In the genomic region with DNA sequence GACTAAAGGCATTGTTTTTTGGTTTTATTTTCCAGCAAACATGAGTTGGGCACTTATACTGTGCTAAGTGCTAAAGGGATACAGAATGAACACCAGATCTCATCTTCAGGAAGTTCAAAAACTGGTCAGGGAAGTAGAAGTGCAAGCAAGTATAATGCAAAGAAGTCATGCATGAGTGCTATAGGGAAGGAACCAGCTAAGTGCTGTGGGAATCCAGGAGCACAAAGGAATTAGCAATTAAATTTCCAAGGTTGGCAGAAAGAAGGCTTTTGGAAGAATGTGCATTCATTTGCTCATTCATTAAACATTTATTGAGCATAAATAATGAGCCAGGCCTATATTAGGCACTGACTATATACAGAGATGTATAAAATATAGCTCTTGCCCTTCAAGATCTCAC, we compare ENCODE assay signal across 27 cellular contexts.
"Had no signal": no experiment of that assay in that cellular context is flagged by ENCODE, and none has a peak within 500 bp of the region (broad histone marks: within the 10 kb centered on the region; RNA-seq: fewer than 3 reads in every experiment).

No MANE protein-coding gene starts in this region.

- H3K4me1 Mint-ChIP-seq: activated CD4-positive, alpha-beta T cell treated with anti-CD3 and anti-CD28 coated beads, Interleukin-2, amount 10 ng/mL, durations not matched to agents 24 days and 14 days; activated naive CD4-positive, alpha-beta T cell treated with anti-CD3 and anti-CD28 coated beads, Interleukin-2, amount 50 U/mL, for 24 hours; activated naive CD8-positive, alpha-beta T cell treated with anti-CD3 and anti-CD28 coated beads, Interleukin-2, amount 10 ng/mL, durations not matched to agents 7 days and 5 days; central memory CD8-positive, alpha-beta T cell had no signal

- H3K27me3 ChIP-seq: ascending aorta, cardiac muscle cell, SJCRH30 had no signal

- H3K27ac Mint-ChIP-seq: activated CD4-positive, alpha-beta T cell treated with anti-CD3 and anti-CD28 coated beads, Interleukin-2, amount 10 ng/mL, durations not matched to agents 24 days and 14 days; activated CD8-positive, alpha-beta T cell treated with anti-CD3 and anti-CD28 coated beads, Interleukin-2, amount 10 ng/mL, durations not matched to agents 7 days and 5 days; activated naive CD4-positive, alpha-beta T cell treated with anti-CD3 and anti-CD28 coated beads, Interleukin-2, amount 50 U/mL, for 24 hours; activated naive CD8-positive, alpha-beta T cell treated with anti-CD3 and anti-CD28 coated beads, Interleukin-2, amount 10 ng/mL, durations not matched to agents 7 days and 5 days; T-helper 2 cell treated with Interferon-gamma antibody and Interleukin-4, amounts not matched to agents 5 μg/mL and 100 μg/mL, for 36 hours had no signal

- H3K4me3 Mint-ChIP-seq: activated CD4-positive, alpha-beta T cell treated with anti-CD3 and anti-CD28 coated beads, Interleukin-2, amount 10 ng/mL, durations not matched to agents 24 days and 14 days; activated CD8-positive, alpha-beta T cell treated with anti-CD3 and anti-CD28 coated beads, Interleukin-2, amount 10 ng/mL, durations not matched to agents 7 days and 5 days; activated naive CD4-positive, alpha-beta T cell treated with anti-CD3 and anti-CD28 coated beads, Interleukin-2, amount 50 U/mL, for 24 hours; activated naive CD8-positive, alpha-beta T cell treated with anti-CD3 and anti-CD28 coated beads, Interleukin-2, amount 10 ng/mL, durations not matched to agents 7 days and 5 days; central memory CD8-positive, alpha-beta T cell; T-helper 2 cell treated with Interferon-gamma antibody and Interleukin-4, amounts not matched to agents 5 μg/mL and 100 μg/mL, for 36 hours had no signal

- FAIRE-seq: TTC549 had no signal

- H3K27me3 Mint-ChIP-seq: activated CD4-positive, alpha-beta T cell treated with anti-CD3 and anti-CD28 coated beads, Interleukin-2, amount 10 ng/mL, durations not matched to agents 24 days and 14 days; activated naive CD4-positive, alpha-beta T cell treated with anti-CD3 and anti-CD28 coated beads, Interleukin-2, amount 50 U/mL, for 24 hours; activated naive CD8-positive, alpha-beta T cell treated with anti-CD3 and anti-CD28 coated beads, Interleukin-2, amount 10 ng/mL, durations not matched to agents 7 days and 5 days; central memory CD8-positive, alpha-beta T cell had no signal

- H3K4me1 ChIP-seq: ascending aorta, SJCRH30 had no signal

- H3K4me3 ChIP-seq: ascending aorta, cardiac muscle cell, SJCRH30, SK-N-MC had no signal

- H3K36me3 ChIP-seq: ascending aorta, cardiac muscle cell, SJCRH30 had no signal

- ATAC-seq: activated CD8-positive, alpha-beta T cell treated with anti-CD3 and anti-CD28 coated beads, Interleukin-2, amount 10 ng/mL, durations not matched to agents 7 days and 5 days; Panc1 had no signal

- H3K4me2 ChIP-seq: KMS-11 had no signal

- DNase-seq: activated CD4-positive, alpha-beta T cell treated with anti-CD3 and anti-CD28 coated beads, Interleukin-2, amount 10 ng/mL, durations not matched to agents 24 days and 14 days; activated CD4-positive, alpha-beta T cell treated with anti-CD3 and anti-CD28 coated beads, Interleukin-2, amount 50 U/mL, for 48 hours; activated CD8-positive, alpha-beta T cell treated with anti-CD3 and anti-CD28 coated beads, Interleukin-2, amount 10 ng/mL, durations not matched to agents 7 days and 5 days; activated effector memory CD4-positive, alpha-beta T cell treated with Interleukin-2 at 50 U/mL for 16 hours; activated naive CD8-positive, alpha-beta T cell treated with anti-CD3 and anti-CD28 coated beads, Interleukin-2, amount 10 ng/mL, durations not matched to agents 7 days and 5 days; activated T-cell treated with anti-CD3 and anti-CD28 coated beads, Interleukin-2, amount 50 U/mL, for 48 hours; amygdala; NCI-H1092 treated with DMSO at 0.1 percent for 48 hours; NCI-H1417; NCI-H146; NCI-H187; NCI-H2029 treated with DMSO at 0.1 percent for 48 hours; NCI-H2107; NCI-H226; NCI-H446 treated with DMSO at 0.1 percent for 48 hours; NCI-H524; SHP77; SJCRH30 had no signal

- H3K9me3 Mint-ChIP-seq: activated CD4-positive, alpha-beta T cell treated with anti-CD3 and anti-CD28 coated beads, Interleukin-2, amount 10 ng/mL, durations not matched to agents 24 days and 14 days; activated naive CD8-positive, alpha-beta T cell treated with anti-CD3 and anti-CD28 coated beads, Interleukin-2, amount 10 ng/mL, durations not matched to agents 7 days and 5 days; T-helper 2 cell treated with Interferon-gamma antibody and Interleukin-4, amounts not matched to agents 5 μg/mL and 100 μg/mL, for 36 hours had no signal

- H3K36me3 Mint-ChIP-seq: activated naive CD4-positive, alpha-beta T cell treated with anti-CD3 and anti-CD28 coated beads, Interleukin-2, amount 50 U/mL, for 24 hours; activated naive CD8-positive, alpha-beta T cell treated with anti-CD3 and anti-CD28 coated beads, Interleukin-2, amount 10 ng/mL, durations not matched to agents 7 days and 5 days had no signal

- H3K9me3 ChIP-seq: ascending aorta, SJCRH30 had no signal

- H3K27ac ChIP-seq: ascending aorta, cardiac muscle cell, KMS-11, SJCRH30, SK-N-MC had no signal

- H3K9ac ChIP-seq: KMS-11 had no signal
